Comparison of ENCODE assay signal across 25 cellular contexts in genomic region chr14:93937519-93937918, GRCh38. TPM values are rescaled to one million over a fixed set of nuclear protein-coding genes. Genes with fewer than 3 reads are reported as not detected.
DNase-seq lines count a peak whose midpoint lies in the region; ATAC-seq, FAIRE-seq and TF ChIP-seq lines count a peak whose summit lies in the region.
"Had no signal": no experiment of that assay in that cellular context is flagged by ENCODE, and none has a peak within 500 bp of the region (broad histone marks: within the 10 kb centered on the region; RNA-seq: fewer than 3 reads in every experiment).

No MANE protein-coding gene starts in this region.

- H3K4me1 ChIP-seq in esophagus muscularis mucosa, result peaks cover 3 to 92% (median 78%) of the 10 kb centered on the region in 4 donors
- H3K4me1 ChIP-seq in psoas muscle, result peaks cover 62% of the 10 kb centered on the region

- peak overlapping the region; percentile 4 for H3K4me3 Mint-ChIP-seq in T-helper 1 cell treated with Interleukin-12 subunit alpha and Interleukin-12 subunit beta and Interleukin-4 antibody, amounts not matched to agents 30 μg/mL and 1 μg/mL, for 36 hours
- H3K4me3 Mint-ChIP-seq: activated CD4-positive, alpha-beta memory T cell treated with anti-CD3 and anti-CD28 coated beads for 36 hours; mesothelial cell of epicardium had no signal

- no peak for TF ChIP-seq EP300 in esophagus muscularis mucosa (IDR thresholded peaks at IDR 0.05)

- TF ChIP-seq CTCF in esophagus muscularis mucosa (IDR thresholded peaks at IDR 0.05) (no peak), psoas muscle (IDR thresholded peaks at IDR 0.05) (no peak), D721Med (IDR thresholded peaks at IDR 0.05; ENCODE audit: insufficient read depth, missing control alignments) (no peak)

- intact Hi-C loops in esophagus muscularis mucosa (cut with DNase I) (loop anchor here (10.0 kb wide), 1 partner anchor 197 kb away; no protein-coding TSS in a partner anchor), psoas muscle (cut with DNase I) (loop anchor here (5.0 to 10.0 kb wide), 2 partner anchors 200 to 207 kb away; no protein-coding TSS in a partner anchor)

- peaks cover 16 to 71% (median 54%) of the 10 kb centered on the region in 4 donors for H3K36me3 ChIP-seq in esophagus muscularis mucosa
- peaks cover 3 to 97% of the 10 kb centered on the region in 2 donors for H3K36me3 ChIP-seq in psoas muscle (ENCODE audit: insufficient read depth in 1 of 2, low read depth in 1 of 2)
- H3K36me3 ChIP-seq: suprapubic skin had no signal

- H3K27ac Mint-ChIP-seq in T-helper 1 cell treated with Interleukin-12 subunit alpha and Interleukin-12 subunit beta and Interleukin-4 antibody, amounts not matched to agents 30 μg/mL and 1 μg/mL, for 36 hours, result no peak overlapping the region
- H3K27ac Mint-ChIP-seq: activated CD4-positive, alpha-beta memory T cell treated with anti-CD3 and anti-CD28 coated beads for 36 hours; activated naive CD4-positive, alpha-beta T cell treated with anti-CD3 and anti-CD28 coated beads, Interleukin-2, amount 50 U/mL, for 72 hours; mesothelial cell of epicardium; T-cell had no signal

- peaks cover 36% of the 10 kb centered on the region for H3K36me3 Mint-ChIP-seq in T-helper 1 cell treated with Interleukin-12 subunit alpha and Interleukin-12 subunit beta and Interleukin-4 antibody, amounts not matched to agents 30 μg/mL and 1 μg/mL, for 36 hours (ENCODE audit: low read depth)
- H3K36me3 Mint-ChIP-seq: mesothelial cell of epicardium, T-cell had no signal

- H3K4me3 ChIP-seq in esophagus muscularis mucosa (no peak overlapping the region), psoas muscle (no peak overlapping the region)
- H3K4me3 ChIP-seq: A549, coronary artery, spleen, suprapubic skin had no signal

- peaks cover 0 to 10% (median 0%) of the 10 kb centered on the region in 4 donors for H3K27me3 ChIP-seq in esophagus muscularis mucosa
- H3K27me3 ChIP-seq in psoas muscle (ENCODE audit: insufficient read depth in 3 of 3, low read length in 2 of 3), result no peaks in the 10 kb centered on the region

- no peak for FAIRE-seq in D721Med (lab: Jason Lieb, UNC)
- FAIRE-seq: A549 had no signal

- H3K9me3 ChIP-seq in esophagus muscularis mucosa (no peaks in the 10 kb centered on the region), psoas muscle (no peaks in the 10 kb centered on the region)
- H3K9me3 ChIP-seq: A549, spleen, suprapubic skin had no signal

- DNase-seq in T-helper 1 cell (no peak), NCI-H69 (lab: John Stamatoyannopoulos, UW) (peak; percentile 21), esophagus muscularis mucosa (ENCODE audit: extremely low spot score) (no peak), psoas muscle (peak; percentile 52 to 89), dermis blood vessel endothelial cell (no peak), D721Med (ENCODE audit: insufficient read length, low spot score) (no peak)
- DNase-seq: activated CD4-positive, alpha-beta memory T cell treated with anti-CD3 and anti-CD28 coated beads for 36 hours; foreskin fibroblast; HCEC 1CT; left colon; MM.1S; NCI-H1694 treated with DMSO at 0.1 percent for 48 hours; NCI-H446 treated with DMSO at 0.1 percent for 48 hours; Right ventricle myocardium superior; spleen; stimulated activated CD8-positive, alpha-beta memory T cell treated with anti-CD3 and anti-CD28 coated beads, Interleukin-4, amount 100 ng/mL, for 48 hours; T-cell had no signal

- ATAC-seq in psoas muscle, result peak; percentile 26 to 68 (median 52)
- ATAC-seq in HG03175 (IDR thresholded peaks at IDR 0.05; ENCODE audit: unreplicated experiment), result no peak
- ATAC-seq: A549; activated naive CD4-positive, alpha-beta T cell treated with anti-CD3 and anti-CD28 coated beads, Interleukin-2, amount 50 U/mL, for 72 hours; left colon; T-cell had no signal

- H3K9me3 Mint-ChIP-seq in T-helper 1 cell treated with Interleukin-12 subunit alpha and Interleukin-12 subunit beta and Interleukin-4 antibody, amounts not matched to agents 30 μg/mL and 1 μg/mL, for 36 hours, result no peaks in the 10 kb centered on the region
- H3K9me3 Mint-ChIP-seq: activated CD4-positive, alpha-beta memory T cell treated with anti-CD3 and anti-CD28 coated beads for 36 hours; activated naive CD4-positive, alpha-beta T cell treated with anti-CD3 and anti-CD28 coated beads, Interleukin-2, amount 50 U/mL, for 72 hours; mesothelial cell of epicardium; T-cell had no signal

- peak overlapping the region; percentile 50 to 85 (median 70) for H3K27ac ChIP-seq in esophagus muscularis mucosa (replicated peaks in 1 of 4)
- peak overlapping the region; percentile 98 for H3K27ac ChIP-seq in psoas muscle
- H3K27ac ChIP-seq: A549, coronary artery, spleen, suprapubic skin had no signal

- H3K4me1 Mint-ChIP-seq in T-helper 1 cell treated with Interleukin-12 subunit alpha and Interleukin-12 subunit beta and Interleukin-4 antibody, amounts not matched to agents 30 μg/mL and 1 μg/mL, for 36 hours (ENCODE audit: low read depth), result peaks cover 21% of the 10 kb centered on the region
- H3K4me1 Mint-ChIP-seq: mesothelial cell of epicardium had no signal

- 93% methylated on average over 5 of the region's 13 CpGs for WGBS in esophagus muscularis mucosa
- 50 to 74% (median 56%) methylated on average over 13 of the region's 13 CpGs for WGBS in psoas muscle, 3 donors

- TF ChIP-seq POLR2A in esophagus muscularis mucosa (IDR thresholded peaks at IDR 0.05; ENCODE audit: low read depth), result no peak

- no peaks in the 10 kb centered on the region for H3K27me3 Mint-ChIP-seq in T-helper 1 cell treated with Interleukin-12 subunit alpha and Interleukin-12 subunit beta and Interleukin-4 antibody, amounts not matched to agents 30 μg/mL and 1 μg/mL, for 36 hours (ENCODE audit: low read depth)
- H3K27me3 Mint-ChIP-seq: activated CD4-positive, alpha-beta memory T cell treated with anti-CD3 and anti-CD28 coated beads for 36 hours had no signal

RNA-seq across cellular contexts. Expression of gene FAM181A, which starts 10.4 kb away (rescaled TPM):
- total RNA-seq in esophagus muscularis mucosa, result not detected
- total RNA-seq in psoas muscle, result not detected
- under 1 TPM in 2 of 3 donors, not detected in 1; 0.14 to 0.32 TPM for polyA plus RNA-seq in psoas muscle
- total RNA-seq in dermis blood vessel endothelial cell, result not detected in 2 replicates
- total RNA-seq: activated CD4-positive, alpha-beta memory T cell treated with anti-CD3 and anti-CD28 coated beads for 36 hours; activated naive CD4-positive, alpha-beta T cell treated with anti-CD3 and anti-CD28 coated beads, Interleukin-2, amount 50 U/mL, for 72 hours; left colon; mesothelial cell of epicardium; Right ventricle myocardium superior; spleen; suprapubic skin; T-cell had no signal
- polyA plus RNA-seq: A549, spleen had no signal

RNA-seq across cellular contexts. Expression of gene ASB2, which starts 38.9 kb away (rescaled TPM):
- total RNA-seq in esophagus muscularis mucosa (100 to 1,000 TPM in 3 of 4 donors, 10 to 100 TPM in 1; 53.5 to 164 (median 105) TPM), psoas muscle (100 to 1,000 TPM; 148 to 443 (median 252) TPM), dermis blood vessel endothelial cell (0.05 TPM in 1 of 2 replicates, not detected in the other)
- 100 to 1,000 TPM in 2 of 3 donors, 10 to 100 TPM in 1; 41.2 to 460 (median 217) TPM for polyA plus RNA-seq in psoas muscle

RNA-seq across cellular contexts. Expression of gene CCDC197, which starts 59.6 kb away (rescaled TPM):
- total RNA-seq in esophagus muscularis mucosa (not detected), psoas muscle (1 to 10 TPM in 3 of 4 donors, under 1 TPM in 1; 0.71 to 3.9 (median 2.2) TPM), dermis blood vessel endothelial cell (not detected in 2 replicates)
- under 1 TPM; 0.04 to 0.69 (median 0.61) TPM for polyA plus RNA-seq in psoas muscle
- total RNA-seq: left colon, mesothelial cell of epicardium, spleen, suprapubic skin, T-cell had no signal
- polyA plus RNA-seq: A549, neural cell, spleen had no signal

Comparison
In these comparisons a context has a peak if more than half of its experiments do, and no peak if none do; other contexts are left out.
1. DNase-seq: peak in NCI-H69 (single experiment) and psoas muscle (2 of 2); none in T-helper 1 cell (0 of 5), esophagus muscularis mucosa (single experiment), dermis blood vessel endothelial cell (single experiment) and D721Med (single experiment).
2. RNA of gene ASB2, which starts 38.9 kb away (total RNA-seq): 148 to 443 TPM in psoas muscle and 53.5 to 164 TPM in esophagus muscularis mucosa; 0.05 TPM in dermis blood vessel endothelial cell; every median in the first group is over 10 times any median in the second.